8 cellular contexts compared by ENCODE assay signal in the genomic region with DNA sequence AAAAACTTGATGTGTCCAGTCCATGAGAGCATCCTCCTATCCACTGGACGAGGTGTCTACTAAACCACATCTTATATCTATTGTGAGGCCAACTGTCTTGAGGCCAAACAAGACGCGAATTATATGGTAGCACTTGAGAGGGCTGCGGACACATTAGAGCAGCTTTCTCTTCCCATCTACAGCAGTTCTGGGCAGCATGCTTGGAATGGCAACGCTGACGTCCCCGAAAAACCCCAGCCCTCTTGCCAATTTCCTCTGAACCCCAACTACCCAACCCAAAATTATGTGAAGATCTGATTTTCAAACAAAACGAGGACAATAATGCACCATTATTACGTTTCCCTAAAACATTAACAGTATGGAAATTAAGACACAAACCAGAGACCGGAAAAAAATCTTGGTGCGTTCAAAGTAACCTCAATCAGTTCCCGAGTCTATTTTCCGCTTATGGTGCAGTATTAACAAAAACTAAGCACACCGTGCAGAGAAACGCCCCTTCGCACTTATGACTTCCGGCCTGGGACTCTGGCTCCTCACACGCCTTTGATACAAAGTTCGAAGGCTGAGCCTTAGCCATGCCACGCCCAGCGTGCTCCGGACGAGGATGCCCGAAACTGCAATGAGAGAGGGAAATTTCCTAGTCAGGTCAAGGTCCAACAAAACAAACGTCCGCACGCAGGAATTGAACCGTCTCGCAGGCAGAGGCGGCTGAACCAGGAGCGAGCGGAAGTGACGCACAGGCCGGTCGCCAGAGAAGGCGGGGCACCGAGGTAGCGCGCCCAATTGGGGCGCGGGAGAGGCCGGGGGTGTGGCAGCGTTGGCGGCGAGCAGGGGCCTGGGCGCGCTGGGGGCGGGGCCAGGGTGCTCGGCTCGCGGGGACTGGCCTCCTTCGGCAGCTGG. TPM values are rescaled to one million over a fixed set of nuclear protein-coding genes. Genes with fewer than 3 reads are reported as not detected.
A peak's percentile ranks its signal among the peaks of the same experiment; 100 is the strongest.
DNase-seq lines count a peak whose midpoint lies in the region; ATAC-seq lines count a peak whose summit lies in the region.

No MANE protein-coding gene starts in this region.

- no peaks in the 10 kb centered on the region for H3K36me3 Mint-ChIP-seq in IgD-negative memory B cell

- H3K9me3 Mint-ChIP-seq in IgD-negative memory B cell = no peaks in the 10 kb centered on the region

- ATAC-seq in GM21576 (IDR thresholded peaks at IDR 0.05; ENCODE audit: unreplicated experiment) = peak; percentile 85

- H3K27ac ChIP-seq in epithelial cell of prostate = peak overlapping the region; percentile 99

- H3K27ac Mint-ChIP-seq in IgD-negative memory B cell = peak overlapping the region; percentile 97 to 100 (median 99)

- peaks cover 14% of the 10 kb centered on the region for H3K4me1 ChIP-seq in mononuclear cell (ENCODE audit: insufficient read depth, low read length)

- H3K27me3 ChIP-seq in mononuclear cell (ENCODE audit: insufficient read depth, low read length) = no peaks in the 10 kb centered on the region

- H3K4me3 ChIP-seq in mononuclear cell (ENCODE audit: low read length) = peak overlapping the region; percentile 84

- peaks cover 19 to 29% (median 20%) of the 10 kb centered on the region in 3 donors for H3K4me1 Mint-ChIP-seq in IgD-negative memory B cell

- no peaks in the 10 kb centered on the region for H3K27me3 Mint-ChIP-seq in IgD-negative memory B cell

- DNase-seq in D341Med (ENCODE audit: low spot score) (peak; percentile 99), OCI-M1 (lab: John Stamatoyannopoulos, UW) (peak; percentile 98), activated T-cell treated with anti-CD3 and anti-CD28 coated beads for 48 hours (ENCODE audit: low read depth) (peak; percentile 99), epithelial cell of prostate (ENCODE audit: low read depth, low spot score) (peak; percentile 76)
- peak; percentile 96 for DNase-seq in stimulated activated CD8-positive, alpha-beta memory T cell treated with anti-CD3 and anti-CD28 coated beads, Interleukin-2, amount 100 ng/mL, for 48 hours (ENCODE audit: low read depth in 2 of 2)

- no peaks in the 10 kb centered on the region for H3K9me3 ChIP-seq in mononuclear cell (ENCODE audit: low read depth, low read length)

- H3K4me3 Mint-ChIP-seq in IgD-negative memory B cell = peak overlapping the region; percentile 94 to 100 (median 98)

RNA-seq across cellular contexts. Expression of a gene that starts 0.5 kb away (rescaled TPM):
- polyA plus RNA-seq in IgD-negative memory B cell = 17.4 TPM
- total RNA-seq in mononuclear cell = 4.5 TPM

RNA-seq across cellular contexts. Expression of a gene that starts 54.6 kb away (rescaled TPM):
- 103 TPM for polyA plus RNA-seq in IgD-negative memory B cell
- 20.7 TPM for total RNA-seq in mononuclear cell

Comparison
In these comparisons a context has a peak if more than half of its experiments do, and no peak if none do; other contexts are left out.
1. Peak in every context shown above with its lines: DNase-seq, ATAC-seq, H3K4me3 ChIP-seq and H3K27ac ChIP-seq.